7 cellular contexts compared by ENCODE assay signal in the genomic region with DNA sequence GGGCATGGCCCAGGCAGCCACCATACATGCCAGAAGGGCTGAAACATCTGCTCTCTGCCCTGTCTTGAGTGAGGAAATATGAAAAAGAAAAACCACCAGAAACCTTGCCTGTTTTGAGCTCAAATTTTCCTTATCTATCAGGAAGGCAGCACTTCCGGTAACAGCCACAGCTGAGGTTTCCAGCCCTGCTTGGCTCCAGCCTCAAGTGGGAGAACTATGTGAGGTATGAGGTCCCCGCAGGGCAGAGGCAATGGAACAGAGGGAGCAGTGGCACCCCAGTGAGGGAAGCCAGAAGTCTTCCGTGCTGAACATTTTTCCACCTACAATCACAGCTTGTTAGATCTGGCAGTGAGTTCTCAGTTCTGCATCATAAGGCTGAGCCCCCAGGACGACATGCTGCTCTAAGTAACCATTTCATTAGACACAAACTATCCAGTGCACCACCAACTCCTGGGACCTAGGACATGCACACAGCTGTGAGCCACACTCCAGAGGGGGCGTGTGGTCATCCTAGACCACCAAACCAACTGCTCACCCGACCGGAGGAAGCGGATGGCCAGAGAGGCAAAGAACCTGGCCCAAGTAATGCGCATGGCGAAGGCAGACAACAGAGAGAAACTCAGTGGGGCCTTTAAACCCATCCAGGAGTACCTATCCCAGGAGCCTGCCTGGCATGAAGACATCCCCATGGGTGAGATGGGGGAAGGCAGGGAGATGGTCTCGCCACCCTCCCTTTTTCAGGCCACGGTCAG. TPM values are rescaled to one million over a fixed set of nuclear protein-coding genes. Genes with fewer than 3 reads are reported as not detected.
DNase-seq lines count a peak whose midpoint lies in the region; ATAC-seq and TF ChIP-seq lines count a peak whose summit lies in the region.

No MANE protein-coding gene starts in this region.

- no peaks in the 10 kb centered on the region for H3K9me3 ChIP-seq in suprapubic skin

- peak overlapping the region; percentile 17 for H3K27ac ChIP-seq in suprapubic skin

- peaks cover 81% of the 10 kb centered on the region for H3K36me3 ChIP-seq in suprapubic skin

- in situ Hi-C loops in KBM-7 (cut with MboI; ENCODE audit: low pct_unique_long_range_greater_than_20kb, low sequenced_read_pairs) = no loop called here

- no peak for TF ChIP-seq EP300 in suprapubic skin (IDR thresholded peaks at IDR 0.05)

- H3K27me3 ChIP-seq in suprapubic skin = no peaks in the 10 kb centered on the region

- ATAC-seq in HG03139 (IDR thresholded peaks at IDR 0.05; ENCODE audit: unreplicated experiment) (no peak), GM19467 (IDR thresholded peaks at IDR 0.05; ENCODE audit: unreplicated experiment) (no peak)

- H3K4me1 ChIP-seq in suprapubic skin = peaks cover 76% of the 10 kb centered on the region

- peak; percentile 95 for DNase-seq in KBM-7
- peak; percentile 87 for DNase-seq in amniotic stem cell (lab: John Stamatoyannopoulos, UW)
- peak; percentile 96 for DNase-seq in iris pigment epithelial cell (ENCODE audit: low read depth)
- DNase-seq in suprapubic skin (ENCODE audit: low spot score in 2 of 2) = no peak
- no peak for DNase-seq in DMS79 treated with DMSO at 0.1 percent for 48 hours (lab: John Stamatoyannopoulos, UW)

- TF ChIP-seq CTCF in suprapubic skin (IDR thresholded peaks at IDR 0.05) = no peak

- no peak overlapping the region for H3K4me3 ChIP-seq in suprapubic skin

- no peak for TF ChIP-seq POLR2A in suprapubic skin (IDR thresholded peaks at IDR 0.05)

- WGBS in suprapubic skin = 66% methylated on average over 12 of the region's 12 CpGs

RNA-seq across cellular contexts. Expression of a gene that starts 22.6 kb away (rescaled TPM):
- 100 to 1,000 TPM; 113 to 126 (median 117) TPM for total RNA-seq in suprapubic skin

Comparison
In these comparisons a context has a peak if more than half of its experiments do, and no peak if none do; other contexts are left out.
1. DNase-seq: peak in KBM-7 (single experiment), amniotic stem cell (single experiment) and iris pigment epithelial cell (single experiment); none in suprapubic skin (0 of 2) and DMS79 treated with DMSO at 0.1 percent for 48 hours (single experiment).